In genomic region chr12:93430280-93430679, GRCh38 we compare ENCODE assay signal across 17 cellular contexts. TPM values are rescaled to one million over a fixed set of nuclear protein-coding genes. Genes with fewer than 3 reads are reported as not detected.
DNase-seq lines count a peak whose midpoint lies in the region; ATAC-seq, FAIRE-seq and TF ChIP-seq lines count a peak whose summit lies in the region.
"Had no signal": no experiment of that assay in that cellular context is flagged by ENCODE, and none has a peak within 500 bp of the region (broad histone marks: within the 10 kb centered on the region; RNA-seq: fewer than 3 reads in every experiment).

No MANE protein-coding gene starts in this region.

- H3K4me1 ChIP-seq in astrocyte (ENCODE audit: insufficient read depth, low read length): no peaks in the 10 kb centered on the region
- H3K4me1 ChIP-seq in naive thymus-derived CD4-positive, alpha-beta T cell (ENCODE audit: control insufficient read depth in 2 of 2, insufficient read depth in 2 of 2, low read length in 2 of 2): peaks cover 32 to 54% of the 10 kb centered on the region in 2 donors
- H3K4me1 ChIP-seq in thyroid gland: peaks cover 51 to 60% of the 10 kb centered on the region in 2 donors

- H3K4me3 Mint-ChIP-seq in stimulated activated naive CD8-positive, alpha-beta T cell treated with anti-CD3 and anti-CD28 coated beads, Interleukin-15, amount 100 ng/mL, for 72 hours: no peak overlapping the region
- H3K4me3 Mint-ChIP-seq in astrocyte (ENCODE audit: unreplicated experiment) (no peak overlapping the region), natural killer cell (no peak overlapping the region)
- peak overlapping the region in 7 of 10 donors; percentile 3 to 72 (median 38) for H3K4me3 Mint-ChIP-seq in naive thymus-derived CD4-positive, alpha-beta T cell
- H3K4me3 Mint-ChIP-seq: H9 had no signal

- H3K36me3 ChIP-seq in astrocyte (ENCODE audit: insufficient read depth, low read length): no peaks in the 10 kb centered on the region
- H3K36me3 ChIP-seq in naive thymus-derived CD4-positive, alpha-beta T cell (ENCODE audit: control insufficient read depth in 2 of 3, insufficient read depth in 3 of 3, low read length in 3 of 3): peaks cover 0 to 3% (median 0%) of the 10 kb centered on the region in 3 experiments
- H3K36me3 ChIP-seq in thyroid gland: no peaks in the 10 kb centered on the region

- no peak overlapping the region for H3K27ac ChIP-seq in astrocyte (ENCODE audit: low read depth, low read length)
- H3K27ac ChIP-seq in naive thymus-derived CD4-positive, alpha-beta T cell (ENCODE audit: low read depth, low read length): no peak overlapping the region
- H3K27ac ChIP-seq in thyroid gland: no peak overlapping the region

- H3K36me3 Mint-ChIP-seq in astrocyte (ENCODE audit: low read depth, unreplicated experiment) (no peaks in the 10 kb centered on the region), natural killer cell (no peaks in the 10 kb centered on the region)
- peaks cover 0 to 2% (median 0%) of the 10 kb centered on the region in 5 donors for H3K36me3 Mint-ChIP-seq in naive thymus-derived CD4-positive, alpha-beta T cell
- H3K36me3 Mint-ChIP-seq: CD4-positive, alpha-beta memory T cell had no signal

- no peak for FAIRE-seq in astrocyte (lab: Jason Lieb, UNC)
- FAIRE-seq: D721Med, GM18507 had no signal

- H3K27me3 Mint-ChIP-seq in stimulated activated naive CD8-positive, alpha-beta T cell treated with anti-CD3 and anti-CD28 coated beads, Interleukin-15, amount 100 ng/mL, for 72 hours: no peaks in the 10 kb centered on the region
- H3K27me3 Mint-ChIP-seq in astrocyte (ENCODE audit: low read depth, unreplicated experiment) (no peaks in the 10 kb centered on the region), natural killer cell (ENCODE audit: low read depth in 2 of 2) (no peaks in the 10 kb centered on the region)
- H3K27me3 Mint-ChIP-seq in naive thymus-derived CD4-positive, alpha-beta T cell: no peaks in the 10 kb centered on the region
- H3K27me3 Mint-ChIP-seq: CD4-positive, alpha-beta memory T cell had no signal

- H3K27ac Mint-ChIP-seq in stimulated activated naive CD8-positive, alpha-beta T cell treated with anti-CD3 and anti-CD28 coated beads, Interleukin-15, amount 100 ng/mL, for 72 hours: peak overlapping the region; percentile 37 to 44
- H3K27ac Mint-ChIP-seq in astrocyte (ENCODE audit: unreplicated experiment) (peak overlapping the region; percentile 87), natural killer cell (peak overlapping the region in 1 of 2 donors; percentile 20)
- H3K27ac Mint-ChIP-seq in naive thymus-derived CD4-positive, alpha-beta T cell: peak overlapping the region in 7 of 9 donors; percentile 7 to 76 (median 63)

- no peaks in the 10 kb centered on the region for H3K9me3 Mint-ChIP-seq in stimulated activated naive CD8-positive, alpha-beta T cell treated with anti-CD3 and anti-CD28 coated beads, Interleukin-15, amount 100 ng/mL, for 72 hours
- H3K9me3 Mint-ChIP-seq in astrocyte (ENCODE audit: unreplicated experiment) (no peaks in the 10 kb centered on the region), natural killer cell (no peaks in the 10 kb centered on the region)
- H3K9me3 Mint-ChIP-seq in naive thymus-derived CD4-positive, alpha-beta T cell: no peaks in the 10 kb centered on the region
- H3K9me3 Mint-ChIP-seq: CD4-positive, alpha-beta memory T cell; H9 had no signal

- TF ChIP-seq POLR2A in thyroid gland (IDR thresholded peaks at IDR 0.05): no peak

- H3K4me3 ChIP-seq in astrocyte (ENCODE audit: insufficient read depth, low read depth, low read length) (no peak overlapping the region), thyroid gland (replicated peaks in 1 of 3) (no peak overlapping the region)
- no peak overlapping the region for H3K4me3 ChIP-seq in naive thymus-derived CD4-positive, alpha-beta T cell (ENCODE audit: low read length)

- intact Hi-C loops in naive thymus-derived CD4-positive, alpha-beta T cell (cut with micrococcal nuclease): loop anchor here in 1 of 2 donors (1.0 kb wide), 1 partner anchor 8 kb away; no protein-coding TSS in a partner anchor
- intact Hi-C loops in thyroid gland (cut with DNase I): no loop called here
- intact Hi-C loops in natural killer cell (cut with micrococcal nuclease): no loop called here

- H2AFZ ChIP-seq in astrocyte (ENCODE audit: low read depth, low read length): no peak overlapping the region

- DNase-seq in stimulated activated naive CD8-positive, alpha-beta T cell treated with anti-CD3 and anti-CD28 coated beads, Interleukin-15, amount 100 ng/mL, for 72 hours: no peak
- no peak for DNase-seq in stimulated activated naive CD8-positive, alpha-beta T cell treated with anti-CD3 and anti-CD28 coated beads, Interleukin-15, Interleukin-2, amounts not matched to agents 100 U/mL and 50 U/mL, for 24 hours
- DNase-seq in astrocyte (ENCODE audit: low read depth): peak; percentile 10
- DNase-seq in naive thymus-derived CD4-positive, alpha-beta T cell: no peak
- no peak for DNase-seq in cerebellar nuclear complex (lab: John Stamatoyannopoulos, UW)
- no peak for DNase-seq in thyroid gland
- DNase-seq in activated CD4-positive, alpha-beta T cell treated with anti-CD3 and anti-CD28 coated beads, Interleukin-2, amount 50 U/mL, for 4 hours: no peak
- DNase-seq in natural killer cell: no peak
- DNase-seq: AML-193; CD4-positive, alpha-beta memory T cell; EL; H9; NCI-H1092; NCI-H1694 treated with DMSO at 0.1 percent for 48 hours; NCI-H748 treated with DMSO at 0.1 percent for 48 hours had no signal

- H3K4me2 ChIP-seq in astrocyte (ENCODE audit: low read length): no peak overlapping the region

- H3K79me2 ChIP-seq in astrocyte (ENCODE audit: insufficient read depth, low read length): peaks cover 99% of the 10 kb centered on the region

- H3K27me3 ChIP-seq in astrocyte (ENCODE audit: insufficient read depth, low read length) (no peaks in the 10 kb centered on the region), thyroid gland (no peaks in the 10 kb centered on the region)
- no peaks in the 10 kb centered on the region for H3K27me3 ChIP-seq in naive thymus-derived CD4-positive, alpha-beta T cell (ENCODE audit: control insufficient read depth in 2 of 2, insufficient read depth in 2 of 2, low read length in 2 of 2)

- POLR2A ChIA-PET in naive thymus-derived CD4-positive, alpha-beta T cell (lab: Charles Lee): interaction anchor here (0.6 to 1.3 kb wide), 3 partner anchors 11 to 614 kb away, joined by 3 to 6 read pairs (median 3); partner anchors contain the start of gene UBE2N

- H3K9me3 ChIP-seq in astrocyte (ENCODE audit: insufficient read depth, low read depth, low read length) (no peaks in the 10 kb centered on the region), thyroid gland (no peaks in the 10 kb centered on the region)
- H3K9me3 ChIP-seq in naive thymus-derived CD4-positive, alpha-beta T cell (ENCODE audit: control insufficient read depth in 2 of 3, low read length in 3 of 3): no peaks in the 10 kb centered on the region

- CTCF ChIA-PET in naive thymus-derived CD4-positive, alpha-beta T cell (lab: Charles Lee): interaction anchor here (1.2 kb wide), 1 partner anchor 11 kb away, joined by 9 read pairs; no protein-coding TSS in a partner anchor

- TF ChIP-seq CTCF in astrocyte (IDR thresholded peaks at IDR 0.05; ENCODE audit: insufficient read depth, low read depth, low read length) (no peak), thyroid gland (IDR thresholded peaks at IDR 0.05) (no peak), natural killer cell (IDR thresholded peaks at IDR 0.05) (no peak)

- WGBS in thyroid gland, 2 donors: 68 to 70% methylated on average over 4 of the region's 4 CpGs

- H3K9ac ChIP-seq in astrocyte (ENCODE audit: low read length): no peak overlapping the region

- H3K4me1 Mint-ChIP-seq in stimulated activated naive CD8-positive, alpha-beta T cell treated with anti-CD3 and anti-CD28 coated beads, Interleukin-15, amount 100 ng/mL, for 72 hours: peaks cover 88% of the 10 kb centered on the region
- peaks cover 43% of the 10 kb centered on the region for H3K4me1 Mint-ChIP-seq in astrocyte (ENCODE audit: low read depth, unreplicated experiment)
- peaks cover 46 to 96% (median 82%) of the 10 kb centered on the region in 7 donors for H3K4me1 Mint-ChIP-seq in naive thymus-derived CD4-positive, alpha-beta T cell
- H3K4me1 Mint-ChIP-seq in natural killer cell: peaks cover 79 to 83% of the 10 kb centered on the region in 2 donors

- no peak for ATAC-seq in stimulated activated naive CD8-positive, alpha-beta T cell treated with anti-CD3 and anti-CD28 coated beads, Interleukin-15, amount 100 ng/mL, for 72 hours
- no peak for ATAC-seq in stimulated activated naive CD8-positive, alpha-beta T cell treated with anti-CD3 and anti-CD28 coated beads, Interleukin-15, Interleukin-2, amounts not matched to agents 100 U/mL and 50 U/mL, for 24 hours
- ATAC-seq in naive thymus-derived CD4-positive, alpha-beta T cell: no peak
- no peak for ATAC-seq in natural killer cell

- peaks cover 89% of the 10 kb centered on the region for H4K20me1 ChIP-seq in astrocyte (ENCODE audit: insufficient read depth, low read length)

RNA-seq across cellular contexts. Expression of gene UBE2N, which starts 11.5 kb away (rescaled TPM):
- 113 and 129 TPM in 2 replicates for total RNA-seq in astrocyte
- 100 to 1,000 TPM in 1 of 5 experiments, 10 to 100 TPM in 4; 76.6 to 180 (median 77.5) TPM for total RNA-seq in naive thymus-derived CD4-positive, alpha-beta T cell
- 100 to 1,000 TPM; 109 to 170 TPM for polyA plus RNA-seq in naive thymus-derived CD4-positive, alpha-beta T cell
- total RNA-seq in thyroid gland: 10 to 100 TPM; 22.3 to 55.9 (median 30.8) TPM
- 10 to 100 TPM; 72.3 to 79.7 (median 72.9) TPM for total RNA-seq in natural killer cell

RNA-seq across cellular contexts. Expression of gene MRPL42, which starts 37.0 kb away (rescaled TPM):
- total RNA-seq in astrocyte: 65.6 and 73.8 TPM in 2 replicates
- total RNA-seq in naive thymus-derived CD4-positive, alpha-beta T cell: 10 to 100 TPM; 30.1 to 65.8 (median 45.6) TPM
- polyA plus RNA-seq in naive thymus-derived CD4-positive, alpha-beta T cell: 10 to 100 TPM; 67.8 to 75.4 TPM
- 10 to 100 TPM; 42.1 to 71.8 (median 64.0) TPM for total RNA-seq in thyroid gland
- total RNA-seq in natural killer cell: 10 to 100 TPM; 36.4 to 42.7 (median 37.1) TPM

RNA-seq across cellular contexts. Expression of gene NUDT4, which starts 52.6 kb away (rescaled TPM):
- 54.8 and 60.2 TPM in 2 replicates for total RNA-seq in astrocyte
- 10 to 100 TPM; 43.3 to 85.1 (median 51.2) TPM for total RNA-seq in naive thymus-derived CD4-positive, alpha-beta T cell
- polyA plus RNA-seq in naive thymus-derived CD4-positive, alpha-beta T cell: 10 to 100 TPM; 37.1 to 56.4 TPM
- 100 to 1,000 TPM; 102 to 125 (median 110) TPM for total RNA-seq in thyroid gland
- 10 to 100 TPM; 51.6 to 61.5 (median 52.2) TPM for total RNA-seq in natural killer cell

Comparison
In these comparisons a context has a peak if more than half of its experiments do, and no peak if none do; other contexts are left out.
1. H3K4me3 Mint-ChIP-seq: peak in naive thymus-derived CD4-positive, alpha-beta T cell (7 of 10); none in stimulated activated naive CD8-positive, alpha-beta T cell treated with anti-CD3 and anti-CD28 coated beads, Interleukin-15, amount 100 ng/mL, for 72 hours (0 of 2), astrocyte (single experiment) and natural killer cell (single experiment).